In the genomic region with DNA sequence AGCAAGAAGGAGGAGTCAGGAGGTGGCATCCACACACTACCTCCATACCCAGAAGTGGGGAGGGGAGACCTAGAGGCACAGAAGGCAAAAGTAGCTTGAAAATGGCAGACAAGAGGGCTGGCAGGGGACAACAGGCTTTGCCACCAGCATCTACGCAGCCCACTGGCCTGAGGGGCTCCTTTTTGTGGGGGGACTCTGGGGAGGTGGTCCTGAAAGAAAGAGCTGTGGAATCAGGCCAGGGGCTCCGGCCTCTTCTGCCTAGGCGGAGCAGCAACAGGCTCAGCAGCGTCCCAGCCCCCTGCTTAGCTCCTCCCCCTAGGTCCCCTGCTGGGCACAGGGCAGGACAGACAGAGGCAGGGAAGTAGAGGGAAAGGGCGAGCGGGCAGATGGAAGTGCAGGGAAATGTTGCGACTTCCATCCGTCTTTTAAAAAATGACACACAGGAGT, we compare ENCODE assay signal across 29 cellular contexts. TPM values are rescaled to one million over a fixed set of nuclear protein-coding genes. Genes with fewer than 3 reads are reported as not detected.
DNase-seq lines count a peak whose midpoint lies in the region; ATAC-seq, FAIRE-seq and TF ChIP-seq lines count a peak whose summit lies in the region.
"Had no signal": no experiment of that assay in that cellular context is flagged by ENCODE, and none has a peak within 500 bp of the region (broad histone marks: within the 10 kb centered on the region; RNA-seq: fewer than 3 reads in every experiment).

No MANE protein-coding gene starts in this region.

- ATAC-seq in K562 = peak; percentile 91
- ATAC-seq: foreskin keratinocyte, left cardiac atrium, natural killer cell, PC-3 had no signal

- H3K9me1 ChIP-seq in K562 (ENCODE audit: control insufficient read depth, insufficient read depth, low read length) = no peaks in the 10 kb centered on the region

- H2BK15ac ChIP-seq in neuronal stem cell (ENCODE audit: low read length) = peak overlapping the region; percentile 73

- no peaks in the 10 kb centered on the region for H3K9me3 ChIP-seq in HUES6 (ENCODE audit: control insufficient read depth, insufficient read depth, low read depth, low read length)
- H3K9me3 ChIP-seq in K562 (replicated peaks; ENCODE audit: control insufficient read depth, insufficient read depth, low read depth, low read length) = no peaks in the 10 kb centered on the region
- no peaks in the 10 kb centered on the region for H3K9me3 ChIP-seq in neuronal stem cell (replicated peaks in 1 of 2; ENCODE audit: control insufficient read depth in 2 of 2, insufficient read depth in 1 of 2, low read depth in 1 of 2, low read length in 2 of 2)
- no peaks in the 10 kb centered on the region for H3K9me3 ChIP-seq in kidney (ENCODE audit: control insufficient read depth in 1 of 2, low read length in 2 of 2)
- H3K9me3 ChIP-seq in ascending aorta = no peaks in the 10 kb centered on the region
- H3K9me3 ChIP-seq: tibial artery had no signal

- 26% methylated on average over 8 of the region's 8 CpGs for WGBS in K562 (ENCODE audit: insufficient coverage, low coverage, missing lambda C conversion rate)
- WGBS in neuronal stem cell (ENCODE audit: extremely low coverage in 2 of 2, insufficient read length in 2 of 2, insufficient replicate concordance in 1 of 2), 2 donors = no CpG with 5 or more reads among the region's 8 CpGs

- H3K14ac ChIP-seq in neuronal stem cell (ENCODE audit: low read length) = no peak overlapping the region

- H3K4me2 ChIP-seq in K562 (ENCODE audit: insufficient read depth, low read length) (peak overlapping the region; percentile 25; the same call in 1 of the 2 replicates), neuronal stem cell (ENCODE audit: insufficient read depth, low read length, poor library complexity, severe bottlenecking) (no peak overlapping the region)

- CTCF ChIA-PET in K562 (lab: Yijun Ruan, JAX; ENCODE audit: low intra/inter-chr PET ratio) = interaction anchor here (1.1 kb wide), 1 partner anchor 11 kb away, joined by 3 read pairs; no protein-coding TSS in a partner anchor

- H3K4me3 ChIP-seq in HUES6 (ENCODE audit: low read depth, low read length) = peak overlapping the region; percentile 48
- no peak overlapping the region for H3K4me3 ChIP-seq in K562
- no peak overlapping the region for H3K4me3 ChIP-seq in neuronal stem cell (ENCODE audit: low read length in 2 of 2)
- no peak overlapping the region for H3K4me3 ChIP-seq in kidney (ENCODE audit: low read length in 2 of 2)
- peak overlapping the region in 1 of 2 donors; percentile 43 for H3K4me3 ChIP-seq in ascending aorta
- H3K4me3 ChIP-seq: tibial artery had no signal

- TF ChIP-seq RAD21 in K562 (CRISPR knock-in tag; conservative IDR thresholded peaks at IDR 0.05 in 1 of 2, IDR thresholded peaks at IDR 0.05 in 1 of 2) = no peak

- H2AFZ ChIP-seq in K562 (ENCODE audit: low read depth, low read length) = peak overlapping the region; percentile 92
- peak overlapping the region; percentile 59 for H2AFZ ChIP-seq in neuronal stem cell (ENCODE audit: low read length)
- H2AFZ ChIP-seq: parathyroid adenoma had no signal

- TF ChIP-seq CTCF in K562 (IDR thresholded peaks at IDR 0.05 in 2 of 3, conservative IDR thresholded peaks at IDR 0.05 in 1 of 3; ENCODE audit: insufficient read depth in 2 of 3, low read depth in 1 of 3, low read length in 3 of 3) (no peak), kidney (IDR thresholded peaks at IDR 0.05; ENCODE audit: borderline replicate concordance, extremely low read depth, insufficient read depth) (no peak), GM20000 (IDR thresholded peaks at IDR 0.05; ENCODE audit: extremely low read depth, missing control alignments) (no peak), ascending aorta (IDR thresholded peaks at IDR 0.05) (no peak)

- H3K27me3 ChIP-seq in HUES6 (ENCODE audit: control insufficient read depth, insufficient read depth, low read length) (peaks cover 29% of the 10 kb centered on the region), K562 (ENCODE audit: control insufficient read depth in 2 of 2, insufficient read depth in 2 of 2, low read length in 2 of 2) (no peaks in the 10 kb centered on the region), neuronal stem cell (ENCODE audit: control insufficient read depth in 3 of 3, insufficient read depth in 3 of 3, low read depth in 1 of 3, low read length in 3 of 3) (peaks cover 0 to 20% (median 6%) of the 10 kb centered on the region in 3 experiments), ascending aorta (no peaks in the 10 kb centered on the region)

- H3K18ac ChIP-seq in neuronal stem cell (ENCODE audit: low read length) = peak overlapping the region; percentile 78

- in situ Hi-C loops in K562 (cut with MboI) = no loop called here

- BruUV-seq in K562 (replicated peaks; lab: Mats Ljungman, UMichigan) = no TSS peak

- peak; percentile 70 for FAIRE-seq in K562 (lab: Jason Lieb, UNC)
- no peak for FAIRE-seq in kidney (lab: Jason Lieb, UNC)

- H3K79me1 ChIP-seq in neuronal stem cell (ENCODE audit: low read depth, low read length) = no peaks in the 10 kb centered on the region

- H3K4me1 ChIP-seq in HUES6 (ENCODE audit: control insufficient read depth, insufficient read depth, low read length) (peaks cover 51% of the 10 kb centered on the region), K562 (replicated peaks in 1 of 2; ENCODE audit: control insufficient read depth in 2 of 2, insufficient read depth in 2 of 2, low read length in 2 of 2) (peaks cover 13 to 15% of the 10 kb centered on the region in 2 experiments; a peak in 4 of 5 replicates), neuronal stem cell (ENCODE audit: control insufficient read depth in 2 of 2, insufficient read depth in 1 of 2, low read depth in 1 of 2, low read length in 2 of 2) (peaks cover 2 to 23% of the 10 kb centered on the region in 2 donors), kidney (ENCODE audit: control insufficient read depth in 1 of 2, insufficient read depth in 1 of 2, low read depth in 1 of 2, low read length in 2 of 2) (no peaks in the 10 kb centered on the region), ascending aorta (no peaks in the 10 kb centered on the region)
- H3K4me1 ChIP-seq: foreskin keratinocyte, parathyroid adenoma, tibial artery had no signal

- DNase-seq in CD1c-positive myeloid dendritic cell (ENCODE audit: extremely low spot score) (peak; percentile 36), K562 (ENCODE audit: extremely low read depth in 1 of 4, low spot score in 3 of 4) (peak; percentile 68 to 85 (median 80)), neuronal stem cell (ENCODE audit: low spot score) (no peak), kidney (no peak), GM20000 (ENCODE audit: low spot score) (no peak), ascending aorta (ENCODE audit: low spot score in 2 of 2) (no peak)
- DNase-seq in central memory CD4-positive, alpha-beta T cell = no peak
- DNase-seq: activated B cell treated with CpG ODN at 0.5 μM for 24 hours; activated CD4-positive, alpha-beta memory T cell treated with anti-CD3 and anti-CD28 coated beads for 36 hours; activated gamma-delta T cell treated with Interleukin-2 at 50 U/mL for 16 hours; activated T-cell treated with anti-CD3 and anti-CD28 coated beads for 4 hours; dermis blood vessel endothelial cell; DMS79; foreskin keratinocyte; IMR-90; left cardiac atrium; natural killer cell; NCI-H146; NCI-H2171; NCI-H524 treated with DMSO at 0.1 percent for 48 hours; PC-3; SHP77 treated with DMSO at 0.1 percent for 48 hours; stimulated activated naive CD4-positive, alpha-beta T cell treated with Interleukin-2 at 50 U/mL for 16 hours; tibial artery had no signal

- peak overlapping the region; percentile 57 for H3K23ac ChIP-seq in neuronal stem cell (ENCODE audit: low read depth, low read length, poor library complexity)

- no peak overlapping the region for H4K91ac ChIP-seq in neuronal stem cell (ENCODE audit: low read depth, low read length, poor library complexity)

- H3K4ac ChIP-seq in neuronal stem cell (ENCODE audit: low read length) = no peak overlapping the region

- H3K9ac ChIP-seq in HUES6 (ENCODE audit: low read length) (peak overlapping the region; percentile 62), K562 (ENCODE audit: insufficient read depth in 1 of 2, low read depth in 2 of 2, low read length in 2 of 2) (peak overlapping the region in 1 of 2 experiments; percentile 83; a peak in 2 of 4 replicates), neuronal stem cell (ENCODE audit: low read depth, low read length, poor library complexity) (no peak overlapping the region), kidney (ENCODE audit: low read length in 2 of 2) (no peak overlapping the region)
- H3K9ac ChIP-seq: parathyroid adenoma had no signal

- no peaks in the 10 kb centered on the region for H4K20me1 ChIP-seq in K562 (replicated peaks; ENCODE audit: control insufficient read depth, insufficient read depth, low read length)

- intact Hi-C loops in K562 (cut with micrococcal nuclease) (no loop called here), kidney (cut with DNase I) (no loop called here), ascending aorta (cut with DNase I) (no loop called here)

- H4K8ac ChIP-seq in neuronal stem cell (ENCODE audit: low read depth, low read length) = peak overlapping the region; percentile 1

- TF ChIP-seq EP300 in K562 (IDR thresholded peaks at IDR 0.05; ENCODE audit: low read length) = no peak

- H2BK5ac ChIP-seq in neuronal stem cell (ENCODE audit: low read length) = peak overlapping the region; percentile 60

- POLR2A ChIA-PET in K562 (lab: Yijun Ruan, JAX) = interaction anchor here (0.5 to 1.4 kb wide), 9 partner anchors 8 to 841 kb away, joined by 3 to 5 read pairs (median 3); a partner anchor contains a TSS

- H3K27ac ChIP-seq in HUES6 (ENCODE audit: low read depth, low read length) = no peak overlapping the region; the same call in 1 of the 2 replicates
- H3K27ac ChIP-seq in K562 (ENCODE audit: extremely low read depth, low read depth, low read length) = no peak overlapping the region
- H3K27ac ChIP-seq in neuronal stem cell (replicated peaks; ENCODE audit: low read length) = no peak overlapping the region
- H3K27ac ChIP-seq in kidney (ENCODE audit: low read depth in 2 of 2, low read length in 2 of 2) = no peak overlapping the region
- no peak overlapping the region for H3K27ac ChIP-seq in ascending aorta
- H3K27ac ChIP-seq: epithelial cell of prostate, foreskin keratinocyte, parathyroid adenoma, tibial artery had no signal

- H2AK5ac ChIP-seq in neuronal stem cell (ENCODE audit: low read depth, low read length) = peak overlapping the region; percentile 36

- H3K36me3 ChIP-seq in HUES6 (ENCODE audit: control insufficient read depth, insufficient read depth, low read length) = no peaks in the 10 kb centered on the region
- no peaks in the 10 kb centered on the region for H3K36me3 ChIP-seq in K562 (ENCODE audit: control insufficient read depth, insufficient read depth, low read length)
- H3K36me3 ChIP-seq in neuronal stem cell (replicated peaks in 1 of 2; ENCODE audit: control insufficient read depth in 2 of 2, insufficient read depth in 2 of 2, low read length in 2 of 2) = no peaks in the 10 kb centered on the region
- no peaks in the 10 kb centered on the region for H3K36me3 ChIP-seq in kidney (ENCODE audit: control insufficient read depth in 1 of 2, insufficient read depth in 2 of 2, low read length in 2 of 2)
- H3K36me3 ChIP-seq in ascending aorta = no peaks in the 10 kb centered on the region
- H3K36me3 ChIP-seq: tibial artery had no signal

- no peak overlapping the region for H2BK12ac ChIP-seq in neuronal stem cell (ENCODE audit: low read length)

- no peak for TF ChIP-seq POLR2A in K562 (conservative IDR thresholded peaks at IDR 0.05)

- H2BK120ac ChIP-seq in neuronal stem cell (ENCODE audit: low read depth, low read length) = peak overlapping the region; percentile 16

- no peaks in the 10 kb centered on the region for H3K79me2 ChIP-seq in K562 (ENCODE audit: control insufficient read depth, insufficient read depth, low read length)
- H3K79me2 ChIP-seq: parathyroid adenoma had no signal

RNA-seq across cellular contexts. Expression of a gene that starts 9.9 kb away (rescaled TPM):
- 0.23 TPM in 1 of 2 replicates, not detected in the other for total RNA-seq in K562 (2011; cell fraction: chromatin; rRNA removed; ENCODE audit: low replicate concordance)
- not detected in 2 replicates for total RNA-seq in K562 (2011; cell fraction: nucleolus; rRNA removed)
- total RNA-seq in K562 (2011; cell fraction: nucleoplasm; rRNA removed) = 0.29 TPM in 1 of 2 replicates, not detected in the other
- total RNA-seq in K562 (2014; rRNA removed) = 0.08 and 0.14 TPM in 2 replicates
- not detected in 2 replicates for total RNA-seq in K562 (2014; rRNA removed; fragmentation: Illumina TruSeq; extraction: Trizol)
- not detected in 2 replicates for total RNA-seq in K562 (2015; rRNA removed; fragmentation: Illumina TruSeq; extraction: Trizol)
- total RNA-seq in K562 (2021) = not detected in 2 replicates
- polyA plus RNA-seq in K562 (2011; rRNA removed) = 0.04 and 0.07 TPM in 2 replicates
- polyA plus RNA-seq in K562 (2011; cell fraction: cytosol; rRNA removed) = 0.03 and 0.06 TPM in 2 replicates
- 0.06 TPM in 1 of 2 replicates, not detected in the other for polyA plus RNA-seq in K562 (2011; cell fraction: nucleus; rRNA removed)
- polyA plus RNA-seq in K562 (2012) = 0.04 TPM in 2 replicates
- polyA plus RNA-seq in K562 (2014; fragmentation: Illumina TruSeq; extraction: Trizol) = not detected in 2 replicates
- not detected for polyA plus RNA-seq in K562 (2014; fragmentation: Nextera tagmentation; extraction: Ambion mirVana)
- polyA plus RNA-seq in K562 (2014; rRNA removed) = 0.78 TPM in 1 of 2 replicates, not detected in the other
- not detected in 2 replicates for polyA minus RNA-seq in K562 (2011; rRNA and poly(A)+ RNA removed)
- polyA minus RNA-seq in K562 (2011; cell fraction: cytosol; rRNA and poly(A)+ RNA removed) = not detected in 2 replicates
- not detected in 2 replicates for polyA minus RNA-seq in K562 (2011; cell fraction: nucleus; rRNA and poly(A)+ RNA removed)
- 0.11 TPM for polyA plus RNA-seq in neuronal stem cell (2013, experiment 1 of 2)
- 0.10 TPM for polyA plus RNA-seq in neuronal stem cell (2013, experiment 2 of 2)
- total RNA-seq in kidney = 0.13 TPM
- polyA plus RNA-seq in kidney (ENCODE audit: insufficient read depth, low read depth, low replicate concordance) = 0.28 TPM
- total RNA-seq in ascending aorta = 2.6 TPM
- total RNA-seq: activated B cell treated with CpG ODN at 0.5 μM for 24 hours; activated CD4-positive, alpha-beta memory T cell treated with anti-CD3 and anti-CD28 coated beads for 36 hours; foreskin keratinocyte; IMR-90; MCF 10A; natural killer cell; PC-3; T-helper 1 cell treated with Interleukin-12 subunit alpha and Interleukin-12 subunit beta and Interleukin-4 antibody, amounts not matched to agents 30 ng/mL and 1 ng/mL, for 36 hours had no signal
- polyA plus RNA-seq: foreskin keratinocyte, IMR-90 had no signal

RNA-seq across cellular contexts. Expression of a gene that starts 26.9 kb away (rescaled TPM):
- 118 and 268 TPM in 2 replicates for total RNA-seq in K562 (2011; cell fraction: chromatin; rRNA removed; ENCODE audit: low replicate concordance)
- 193 and 210 TPM in 2 replicates for total RNA-seq in K562 (2011; cell fraction: nucleolus; rRNA removed)
- 181 and 191 TPM in 2 replicates for total RNA-seq in K562 (2011; cell fraction: nucleoplasm; rRNA removed)
- 162 and 176 TPM in 2 replicates for total RNA-seq in K562 (2014; rRNA removed)
- 75.2 and 76.7 TPM in 2 replicates for total RNA-seq in K562 (2014; rRNA removed; fragmentation: Illumina TruSeq; extraction: Trizol)
- total RNA-seq in K562 (2015; rRNA removed; fragmentation: Illumina TruSeq; extraction: Trizol) = 79.2 and 83.5 TPM in 2 replicates
- 200 and 219 TPM in 2 replicates for total RNA-seq in K562 (2021)
- 127 and 246 TPM in 2 replicates for polyA plus RNA-seq in K562 (2011; rRNA removed)
- 168 and 216 TPM in 2 replicates for polyA plus RNA-seq in K562 (2011; cell fraction: cytosol; rRNA removed)
- 321 and 394 TPM in 2 replicates for polyA plus RNA-seq in K562 (2011; cell fraction: nucleus; rRNA removed)
- 161 and 213 TPM in 2 replicates for polyA plus RNA-seq in K562 (2012)
- 154 and 187 TPM in 2 replicates for polyA plus RNA-seq in K562 (2014; fragmentation: Illumina TruSeq; extraction: Trizol)
- polyA plus RNA-seq in K562 (2014; fragmentation: Nextera tagmentation; extraction: Ambion mirVana) = 1 to 10 TPM; 5.5 to 7.9 TPM
- polyA plus RNA-seq in K562 (2014; rRNA removed) = 195 and 208 TPM in 2 replicates
- 79.4 and 82.2 TPM in 2 replicates for polyA minus RNA-seq in K562 (2011; rRNA and poly(A)+ RNA removed)
- 58.5 and 79.5 TPM in 2 replicates for polyA minus RNA-seq in K562 (2011; cell fraction: cytosol; rRNA and poly(A)+ RNA removed)
- 66.8 and 85.3 TPM in 2 replicates for polyA minus RNA-seq in K562 (2011; cell fraction: nucleus; rRNA and poly(A)+ RNA removed)
- polyA plus RNA-seq in neuronal stem cell (2013, experiment 1 of 2) = 52.5 TPM
- polyA plus RNA-seq in neuronal stem cell (2013, experiment 2 of 2) = 54.2 TPM
- 79.3 TPM for total RNA-seq in kidney
- 72.4 TPM for polyA plus RNA-seq in kidney (ENCODE audit: insufficient read depth, low read depth, low replicate concordance)
- total RNA-seq in ascending aorta = 126 TPM

RNA-seq across cellular contexts. Expression of a gene that starts 48.2 kb away (rescaled TPM):
- total RNA-seq in K562 (2011; cell fraction: chromatin; rRNA removed; ENCODE audit: low replicate concordance) = 30.3 and 54.4 TPM in 2 replicates
- 21.3 and 22.5 TPM in 2 replicates for total RNA-seq in K562 (2011; cell fraction: nucleolus; rRNA removed)
- total RNA-seq in K562 (2011; cell fraction: nucleoplasm; rRNA removed) = 40.9 and 49.1 TPM in 2 replicates
- 44.9 and 46.0 TPM in 2 replicates for total RNA-seq in K562 (2014; rRNA removed)
- 62.3 and 72.5 TPM in 2 replicates for total RNA-seq in K562 (2014; rRNA removed; fragmentation: Illumina TruSeq; extraction: Trizol)
- 42.7 and 43.0 TPM in 2 replicates for total RNA-seq in K562 (2015; rRNA removed; fragmentation: Illumina TruSeq; extraction: Trizol)
- total RNA-seq in K562 (2021) = 45.3 and 50.5 TPM in 2 replicates
- 35.6 and 49.1 TPM in 2 replicates for polyA plus RNA-seq in K562 (2011; rRNA removed)
- 19.9 and 37.9 TPM in 2 replicates for polyA plus RNA-seq in K562 (2011; cell fraction: cytosol; rRNA removed)
- 10.7 and 11.3 TPM in 2 replicates for polyA plus RNA-seq in K562 (2011; cell fraction: nucleus; rRNA removed)
- 13.2 and 19.6 TPM in 2 replicates for polyA plus RNA-seq in K562 (2012)
- 35.7 and 39.9 TPM in 2 replicates for polyA plus RNA-seq in K562 (2014; fragmentation: Illumina TruSeq; extraction: Trizol)
- 10 to 100 TPM; 14.3 to 19.3 TPM for polyA plus RNA-seq in K562 (2014; fragmentation: Nextera tagmentation; extraction: Ambion mirVana)
- polyA plus RNA-seq in K562 (2014; rRNA removed) = 44.6 and 46.1 TPM in 2 replicates
- polyA minus RNA-seq in K562 (2011; rRNA and poly(A)+ RNA removed) = 55.7 and 62.4 TPM in 2 replicates
- 24.8 and 29.7 TPM in 2 replicates for polyA minus RNA-seq in K562 (2011; cell fraction: cytosol; rRNA and poly(A)+ RNA removed)
- polyA minus RNA-seq in K562 (2011; cell fraction: nucleus; rRNA and poly(A)+ RNA removed) = 11.2 and 15.9 TPM in 2 replicates
- polyA plus RNA-seq in neuronal stem cell (2013, experiment 1 of 2) = 7.9 TPM
- 8.1 TPM for polyA plus RNA-seq in neuronal stem cell (2013, experiment 2 of 2)
- total RNA-seq in kidney = 19.2 TPM
- 3.4 TPM for polyA plus RNA-seq in kidney (ENCODE audit: insufficient read depth, low read depth, low replicate concordance)
- total RNA-seq in ascending aorta = 12.3 TPM

Comparison
In these comparisons a context has a peak if more than half of its experiments do, and no peak if none do; other contexts are left out.
1. DNase-seq: peak in CD1c-positive myeloid dendritic cell (single experiment) and K562 (4 of 4); none in neuronal stem cell (single experiment), kidney (single experiment), GM20000 (single experiment), central memory CD4-positive, alpha-beta T cell (single experiment) and ascending aorta (0 of 2).